In genomic region chr5:153157156-153157555, GRCh38 we compare ENCODE assay signal across 24 cellular contexts.
A peak's percentile ranks its signal among the peaks of the same experiment; 100 is the strongest.
DNase-seq lines count a peak whose midpoint lies in the region; ATAC-seq, FAIRE-seq and TF ChIP-seq lines count a peak whose summit lies in the region.
"Had no signal": no experiment of that assay in that cellular context is flagged by ENCODE, and none has a peak within 500 bp of the region (broad histone marks: within the 10 kb centered on the region; RNA-seq: fewer than 3 reads in every experiment).

No MANE protein-coding gene starts in this region.

- H2AFZ ChIP-seq in mesenchymal stem cell (ENCODE audit: low read depth, low read length), result no peak overlapping the region

- intact Hi-C loops in psoas muscle (cut with DNase I) (no loop called here), lower lobe of right lung (cut with DNase I) (no loop called here)

- H3K27me3 ChIP-seq in mesenchymal stem cell (ENCODE audit: control insufficient read depth in 1 of 2, insufficient read depth in 1 of 2, low read length in 2 of 2), result no peaks in the 10 kb centered on the region
- H3K27me3 ChIP-seq in psoas muscle (ENCODE audit: insufficient read depth in 3 of 3, low read length in 2 of 3), result no peaks in the 10 kb centered on the region
- H3K27me3 ChIP-seq in lower lobe of right lung (ENCODE audit: low read depth), result no peaks in the 10 kb centered on the region
- H3K27me3 ChIP-seq: BE2C, neutrophil, right atrium auricular region had no signal

- no peak overlapping the region for H3K18ac ChIP-seq in mesenchymal stem cell (ENCODE audit: low read depth in 1 of 2, low read length in 2 of 2)

- DNase-seq in HFF-Myc (ENCODE audit: extremely low read depth, low read depth), result peak; percentile 29
- DNase-seq in HT1080 (ENCODE audit: low read depth), result peak; percentile 70
- peak; percentile 14 for DNase-seq in mesenchymal stem cell
- no peak for DNase-seq in psoas muscle
- no peak for DNase-seq in coronary artery (ENCODE audit: low spot score)
- DNase-seq in lower lobe of right lung, result no peak
- DNase-seq in GM12891 (ENCODE audit: insufficient read length, low spot score), result no peak
- DNase-seq: activated CD8-positive, alpha-beta memory T cell treated with anti-CD3 and anti-CD28 coated beads, Interleukin-2, amount 10 ng/mL, durations not matched to agents 7 days and 5 days; activated effector memory CD4-positive, alpha-beta T cell treated with Interleukin-2 at 50 U/mL for 16 hours; amniotic stem cell; BE2C; effector memory CD8-positive, alpha-beta T cell; IMR-90; left colon; NCI-H2029; NCI-H510A treated with DMSO at 0.1 percent for 48 hours; SIG-M5; stimulated activated CD4-positive, alpha-beta T cell treated with anti-CD3 and anti-CD28 coated beads, Interleukin-15, amount 100 ng/mL, for 24 hours; stimulated activated naive CD4-positive, alpha-beta T cell; trophoblast cell had no signal

- no peak overlapping the region for H2AK5ac ChIP-seq in mesenchymal stem cell (ENCODE audit: low read length, severe bottlenecking)

- no peak for TF ChIP-seq POLR2A in GM12891 (IDR thresholded peaks at IDR 0.05; ENCODE audit: low read depth, low read length)

- H3K4me1 ChIP-seq in mesenchymal stem cell (ENCODE audit: control insufficient read depth, insufficient read depth, low read depth, low read length) (no peaks in the 10 kb centered on the region), psoas muscle (no peaks in the 10 kb centered on the region), lower lobe of right lung (no peaks in the 10 kb centered on the region)
- H3K4me1 ChIP-seq: BE2C, right atrium auricular region had no signal

- no peak overlapping the region for H3K4me3 ChIP-seq in HFF-Myc (replicated peaks; ENCODE audit: low read depth, low read length)
- no peak overlapping the region for H3K4me3 ChIP-seq in mesenchymal stem cell (ENCODE audit: insufficient read depth in 1 of 2, low read depth in 1 of 2, low read length in 2 of 2)
- no peak overlapping the region for H3K4me3 ChIP-seq in psoas muscle
- H3K4me3 ChIP-seq in coronary artery, result no peak overlapping the region
- no peak overlapping the region for H3K4me3 ChIP-seq in lower lobe of right lung
- H3K4me3 ChIP-seq: right atrium auricular region had no signal

- no peak overlapping the region for H3K4ac ChIP-seq in mesenchymal stem cell (ENCODE audit: low read depth in 1 of 2, low read length in 2 of 2)

- H3K36me3 ChIP-seq in mesenchymal stem cell (ENCODE audit: control insufficient read depth in 1 of 2, insufficient read depth in 2 of 2, low read depth in 1 of 2, low read length in 2 of 2) (no peaks in the 10 kb centered on the region), psoas muscle (ENCODE audit: insufficient read depth in 1 of 2, low read depth in 1 of 2) (no peaks in the 10 kb centered on the region), lower lobe of right lung (no peaks in the 10 kb centered on the region)
- H3K36me3 ChIP-seq: BE2C, neutrophil, right atrium auricular region had no signal

- H2BK120ac ChIP-seq in mesenchymal stem cell (ENCODE audit: low read depth, low read length), result no peak overlapping the region

- no peak overlapping the region for H3K27ac ChIP-seq in mesenchymal stem cell (ENCODE audit: low read length, poor library complexity, severe bottlenecking)
- H3K27ac ChIP-seq in psoas muscle, result no peak overlapping the region
- H3K27ac ChIP-seq in coronary artery, result no peak overlapping the region
- H3K27ac ChIP-seq in lower lobe of right lung, result no peak overlapping the region
- H3K27ac ChIP-seq: neutrophil, right atrium auricular region had no signal

- H3K9me3 ChIP-seq in mesenchymal stem cell (ENCODE audit: control insufficient read depth, low read length) (no peaks in the 10 kb centered on the region), psoas muscle (no peaks in the 10 kb centered on the region), lower lobe of right lung (no peaks in the 10 kb centered on the region)
- H3K9me3 ChIP-seq: BE2C, neutrophil had no signal

- no peak overlapping the region for H3K9ac ChIP-seq in mesenchymal stem cell (ENCODE audit: low read length)

- ATAC-seq in GM18870 (IDR thresholded peaks at IDR 0.05; ENCODE audit: unreplicated experiment), result peak; percentile 92
- no peak for ATAC-seq in psoas muscle
- no peak for ATAC-seq in lower lobe of right lung
- ATAC-seq: activated CD4-positive, CD25-positive, alpha-beta regulatory T cell treated with anti-CD3 and anti-CD28 coated beads, Interleukin-2, amount 50 U/mL, for 24 hours; activated CD8-positive, alpha-beta memory T cell treated with anti-CD3 and anti-CD28 coated beads, Interleukin-2, amount 10 ng/mL, durations not matched to agents 7 days and 5 days; effector memory CD8-positive, alpha-beta T cell; left colon had no signal

- TF ChIP-seq CTCF in HFF-Myc (IDR thresholded peaks at IDR 0.05; ENCODE audit: low read depth, low read length, missing control alignments), result no peak
- TF ChIP-seq CTCF in psoas muscle (IDR thresholded peaks at IDR 0.05), result no peak
- TF ChIP-seq CTCF in coronary artery (IDR thresholded peaks at IDR 0.05), result no peak
- TF ChIP-seq CTCF in lower lobe of right lung (IDR thresholded peaks at IDR 0.05), result no peak

- FAIRE-seq in GM12891 (lab: Jason Lieb, UNC), result no peak

- no peak overlapping the region for H3K14ac ChIP-seq in mesenchymal stem cell (ENCODE audit: low read length in 2 of 2)

- no peak overlapping the region for H3K4me2 ChIP-seq in mesenchymal stem cell (ENCODE audit: low read length, poor library complexity, severe bottlenecking)

- no peak overlapping the region for H3K23ac ChIP-seq in mesenchymal stem cell (ENCODE audit: low read length in 2 of 2)

- no peak overlapping the region for H2BK5ac ChIP-seq in mesenchymal stem cell (ENCODE audit: low read depth, low read length, poor library complexity, severe bottlenecking)

- no peak overlapping the region for H4K8ac ChIP-seq in mesenchymal stem cell (ENCODE audit: low read length)

- no peak overlapping the region for H2BK15ac ChIP-seq in mesenchymal stem cell (ENCODE audit: low read depth, poor library complexity, severe bottlenecking)

- H4K91ac ChIP-seq in mesenchymal stem cell (ENCODE audit: low read length), result no peak overlapping the region

- no peak overlapping the region for H2BK12ac ChIP-seq in mesenchymal stem cell (ENCODE audit: low read length in 2 of 2)

- no peaks in the 10 kb centered on the region for H3K79me1 ChIP-seq in mesenchymal stem cell (replicated peaks; ENCODE audit: low read length, poor library complexity, severe bottlenecking)

- WGBS in mesenchymal stem cell, result 27% methylated on average over 1 of the region's 1 CpG
- WGBS in psoas muscle, 3 donors, result 26 to 44% (median 30%) methylated on average over 1 of the region's 1 CpG

TF ChIP-seq in GM12891, 5 proteins besides CTCF, POLR2A, EP300 and RAD21:
- TF ChIP-seq SPI1 (IDR thresholded peaks at IDR 0.05; ENCODE audit: low read depth, low read length) (no peak), POLR2AphosphoS5 (IDR thresholded peaks at IDR 0.05; ENCODE audit: low read depth, low read length) (no peak), POU2F2 (IDR thresholded peaks at IDR 0.05; ENCODE audit: low read depth, low read length) (no peak)

Comparison
In these comparisons a context has a peak if more than half of its experiments do, and no peak if none do; other contexts are left out.
1. DNase-seq: peak in HFF-Myc (single experiment), HT1080 (single experiment) and mesenchymal stem cell (single experiment); none in psoas muscle (0 of 2), coronary artery (single experiment), lower lobe of right lung (single experiment) and GM12891 (single experiment).